ENCODE assay signal across 1 cellular context in the genomic region with DNA sequence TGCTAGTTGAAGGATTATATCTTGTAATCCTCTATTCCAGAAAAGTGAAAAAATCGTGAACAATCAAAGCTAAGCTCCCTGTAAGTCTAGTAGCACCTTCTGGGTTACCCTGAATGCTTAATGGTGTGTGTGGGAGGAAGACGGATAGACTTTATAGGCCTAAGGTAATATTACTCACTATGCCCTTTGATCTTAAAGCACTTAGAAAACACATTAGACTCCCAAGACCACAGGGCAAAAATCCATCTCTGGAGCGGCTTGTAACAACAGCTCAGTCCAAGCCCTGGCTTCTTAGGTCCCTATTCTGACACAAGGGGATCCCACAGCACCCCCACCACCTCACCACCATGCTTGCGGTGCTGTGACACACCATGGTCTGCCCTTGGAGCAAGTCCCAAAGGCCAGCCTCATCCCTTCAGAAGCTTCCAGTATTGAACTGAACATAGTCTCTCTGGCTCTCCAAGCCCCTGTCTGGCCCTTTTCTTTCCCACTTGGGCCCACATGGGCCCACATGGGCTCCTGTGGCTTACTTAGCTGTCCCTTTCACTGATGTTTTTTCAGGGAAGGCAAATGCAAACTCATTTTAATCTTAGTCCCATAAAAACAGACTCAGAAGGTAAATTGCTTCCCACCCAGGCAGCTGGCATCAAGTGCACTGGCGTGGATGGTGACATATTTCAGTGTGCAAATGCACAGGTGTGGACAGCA.
TF ChIP-seq lines count a peak whose summit lies in the region.

No MANE protein-coding gene starts in this region.

TF ChIP-seq in WTC11, 78 proteins besides CTCF, POLR2A, EP300 and RAD21 (continued from another document):
- TF ChIP-seq, protein P1, sequence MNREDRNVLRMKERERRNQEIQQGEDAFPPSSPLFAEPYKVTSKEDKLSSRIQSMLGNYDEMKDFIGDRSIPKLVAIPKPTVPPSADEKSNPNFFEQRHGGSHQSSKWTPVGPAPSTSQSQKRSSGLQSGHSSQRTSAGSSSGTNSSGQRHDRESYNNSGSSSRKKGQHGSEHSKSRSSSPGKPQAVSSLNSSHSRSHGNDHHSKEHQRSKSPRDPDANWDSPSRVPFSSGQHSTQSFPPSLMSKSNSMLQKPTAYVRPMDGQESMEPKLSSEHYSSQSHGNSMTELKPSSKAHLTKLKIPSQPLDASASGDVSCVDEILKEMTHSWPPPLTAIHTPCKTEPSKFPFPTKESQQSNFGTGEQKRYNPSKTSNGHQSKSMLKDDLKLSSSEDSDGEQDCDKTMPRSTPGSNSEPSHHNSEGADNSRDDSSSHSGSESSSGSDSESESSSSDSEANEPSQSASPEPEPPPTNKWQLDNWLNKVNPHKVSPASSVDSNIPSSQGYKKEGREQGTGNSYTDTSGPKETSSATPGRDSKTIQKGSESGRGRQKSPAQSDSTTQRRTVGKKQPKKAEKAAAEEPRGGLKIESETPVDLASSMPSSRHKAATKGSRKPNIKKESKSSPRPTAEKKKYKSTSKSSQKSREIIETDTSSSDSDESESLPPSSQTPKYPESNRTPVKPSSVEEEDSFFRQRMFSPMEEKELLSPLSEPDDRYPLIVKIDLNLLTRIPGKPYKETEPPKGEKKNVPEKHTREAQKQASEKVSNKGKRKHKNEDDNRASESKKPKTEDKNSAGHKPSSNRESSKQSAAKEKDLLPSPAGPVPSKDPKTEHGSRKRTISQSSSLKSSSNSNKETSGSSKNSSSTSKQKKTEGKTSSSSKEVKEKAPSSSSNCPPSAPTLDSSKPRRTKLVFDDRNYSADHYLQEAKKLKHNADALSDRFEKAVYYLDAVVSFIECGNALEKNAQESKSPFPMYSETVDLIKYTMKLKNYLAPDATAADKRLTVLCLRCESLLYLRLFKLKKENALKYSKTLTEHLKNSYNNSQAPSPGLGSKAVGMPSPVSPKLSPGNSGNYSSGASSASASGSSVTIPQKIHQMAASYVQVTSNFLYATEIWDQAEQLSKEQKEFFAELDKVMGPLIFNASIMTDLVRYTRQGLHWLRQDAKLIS (CRISPR knock-in tag; IDR thresholded peaks at IDR 0.05; ENCODE audit: borderline replicate concordance), result no peak
- TF ChIP-seq CREM (CRISPR knock-in tag; IDR thresholded peaks at IDR 0.05) (no peak), ATF1 (CRISPR knock-in tag; IDR thresholded peaks at IDR 0.05) (no peak), SMAD4 (CRISPR knock-in tag; IDR thresholded peaks at IDR 0.05) (no peak), EMX1 (CRISPR knock-in tag; IDR thresholded peaks at IDR 0.05) (no peak), ZNF232 (CRISPR knock-in tag; IDR thresholded peaks at IDR 0.05) (no peak), IRF2 (CRISPR knock-in tag; IDR thresholded peaks at IDR 0.05; ENCODE audit: borderline replicate concordance, low read depth) (no peak)
- TF ChIP-seq, protein P2, sequence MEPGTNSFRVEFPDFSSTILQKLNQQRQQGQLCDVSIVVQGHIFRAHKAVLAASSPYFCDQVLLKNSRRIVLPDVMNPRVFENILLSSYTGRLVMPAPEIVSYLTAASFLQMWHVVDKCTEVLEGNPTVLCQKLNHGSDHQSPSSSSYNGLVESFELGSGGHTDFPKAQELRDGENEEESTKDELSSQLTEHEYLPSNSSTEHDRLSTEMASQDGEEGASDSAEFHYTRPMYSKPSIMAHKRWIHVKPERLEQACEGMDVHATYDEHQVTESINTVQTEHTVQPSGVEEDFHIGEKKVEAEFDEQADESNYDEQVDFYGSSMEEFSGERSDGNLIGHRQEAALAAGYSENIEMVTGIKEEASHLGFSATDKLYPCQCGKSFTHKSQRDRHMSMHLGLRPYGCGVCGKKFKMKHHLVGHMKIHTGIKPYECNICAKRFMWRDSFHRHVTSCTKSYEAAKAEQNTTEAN (CRISPR knock-in tag; IDR thresholded peaks at IDR 0.05), result no peak
- TF ChIP-seq, protein P3, sequence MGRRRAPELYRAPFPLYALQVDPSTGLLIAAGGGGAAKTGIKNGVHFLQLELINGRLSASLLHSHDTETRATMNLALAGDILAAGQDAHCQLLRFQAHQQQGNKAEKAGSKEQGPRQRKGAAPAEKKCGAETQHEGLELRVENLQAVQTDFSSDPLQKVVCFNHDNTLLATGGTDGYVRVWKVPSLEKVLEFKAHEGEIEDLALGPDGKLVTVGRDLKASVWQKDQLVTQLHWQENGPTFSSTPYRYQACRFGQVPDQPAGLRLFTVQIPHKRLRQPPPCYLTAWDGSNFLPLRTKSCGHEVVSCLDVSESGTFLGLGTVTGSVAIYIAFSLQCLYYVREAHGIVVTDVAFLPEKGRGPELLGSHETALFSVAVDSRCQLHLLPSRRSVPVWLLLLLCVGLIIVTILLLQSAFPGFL (CRISPR knock-in tag; IDR thresholded peaks at IDR 0.05; ENCODE audit: borderline replicate concordance), result no peak
